ENCODE assay signal across 8 cellular contexts in genomic region chr22:45163417-45164216, GRCh38. TPM values are rescaled to one million over a fixed set of nuclear protein-coding genes. Genes with fewer than 3 reads are reported as not detected.
A peak's percentile ranks its signal among the peaks of the same experiment; 100 is the strongest.
DNase-seq lines count a peak whose midpoint lies in the region; TF ChIP-seq lines count a peak whose summit lies in the region.

TSS of gene NUP50 (plus strand) at chr22:45163925. CDS start at chr22:45168178, 4,253 bp downstream.

- H3K27ac Mint-ChIP-seq in H9 = peak within 1 kb of the TSS; percentile 91 to 97 (median 92)
- peak within 1 kb of the TSS; percentile 89 for H3K27ac Mint-ChIP-seq in neural progenitor cell

- H4K20me1 ChIP-seq in H9 (ENCODE audit: control insufficient read depth, insufficient read depth, insufficient read length) = no peaks in the 10 kb centered on the region
- H4K20me1 ChIP-seq in MM.1S (ENCODE audit: insufficient read depth, low read length) = peaks cover 12% of the 10 kb centered on the region; the same call in 1 of the 2 replicates
- H4K20me1 ChIP-seq in neural progenitor cell (ENCODE audit: low read depth) = peaks cover 31% of the 10 kb centered on the region

- no peak within 1 kb of the TSS for H2BK120ac ChIP-seq in H9 (ENCODE audit: low read depth, low read length, poor library complexity, severe bottlenecking)

- peaks cover 11% of the 10 kb centered on the region for H3K79me1 ChIP-seq in H9 (ENCODE audit: insufficient read depth, low read depth, low read length, poor library complexity, severe bottlenecking)

- peak within 1 kb of the TSS; percentile 83 for H3K14ac ChIP-seq in H9 (ENCODE audit: insufficient read depth, low read length)

- peaks cover 15% of the 10 kb centered on the region for H3K23me2 ChIP-seq in H9 (ENCODE audit: insufficient read length, low read depth, low read length, poor library complexity, severe bottlenecking)

- H3K56ac ChIP-seq in H9 (ENCODE audit: insufficient read length, low read depth, low read length) = no peak within 1 kb of the TSS

- no peak within 1 kb of the TSS for H3K27ac ChIP-seq in H9 (ENCODE audit: insufficient read length, low read depth, low read length)
- H3K27ac ChIP-seq in MM.1S (ENCODE audit: low read length) = peak within 1 kb of the TSS; percentile 65; the same call in 1 of the 2 replicates
- peak within 1 kb of the TSS; percentile 77 for H3K27ac ChIP-seq in neural progenitor cell

- H3K36me3 ChIP-seq in MM.1S (replicated peaks; ENCODE audit: insufficient read depth, low read length) = peaks cover 9% of the 10 kb centered on the region; the same call in 1 of the 2 replicates
- H3K36me3 ChIP-seq in neural progenitor cell = peaks cover 10% of the 10 kb centered on the region

- H3K79me2 ChIP-seq in H9 (ENCODE audit: insufficient read depth, low read length) (peaks cover 18% of the 10 kb centered on the region), MM.1S (ENCODE audit: low read length) (peaks cover 69% of the 10 kb centered on the region), neural progenitor cell (ENCODE audit: low read depth) (peaks cover 85% of the 10 kb centered on the region)

- peaks cover 25 to 40% of the 10 kb centered on the region in 2 experiments for H3K4me1 Mint-ChIP-seq in H9
- H3K4me1 Mint-ChIP-seq in neural progenitor cell = peaks cover 25% of the 10 kb centered on the region

- no peak within 1 kb of the TSS for H2BK5ac ChIP-seq in H9 (ENCODE audit: insufficient read length, low read length)

- WGBS in H9 (ENCODE audit: extremely low coverage, insufficient read length, low lambda C conversion rate) = no CpG with 5 or more reads among the region's 98 CpGs

- in situ Hi-C loops in G401 (cut with HindIII; ENCODE audit: low sequenced_read_pairs) = no loop called here

- H3K27me3 ChIP-seq in H9 (ENCODE audit: insufficient read depth, low read length) = no peaks in the 10 kb centered on the region
- no peaks in the 10 kb centered on the region for H3K27me3 ChIP-seq in MM.1S (replicated peaks; ENCODE audit: insufficient read depth, low read length)
- H3K27me3 ChIP-seq in neural progenitor cell = no peaks in the 10 kb centered on the region

- no peak within 1 kb of the TSS for H2AK5ac ChIP-seq in H9 (ENCODE audit: insufficient read length, low read length)

- H3K23ac ChIP-seq in H9 (ENCODE audit: insufficient read length, low read depth, low read length) = no peak within 1 kb of the TSS

- H3T11ph ChIP-seq in H9 (ENCODE audit: low read length) = no peak within 1 kb of the TSS

- H3K9me3 ChIP-seq in H9 (ENCODE audit: control insufficient read depth, low read depth, low read length) (no peaks in the 10 kb centered on the region), MM.1S (replicated peaks; ENCODE audit: insufficient read depth, low read length) (no peaks in the 10 kb centered on the region), neural progenitor cell (ENCODE audit: low read depth) (no peaks in the 10 kb centered on the region)

- no peak within 1 kb of the TSS for H4K91ac ChIP-seq in H9 (ENCODE audit: insufficient read length, low read depth, low read length)

- TF ChIP-seq CTCF in H9 (conservative IDR thresholded peaks at IDR 0.05) = 0 out of 3 replicates have a peak, but pooled peaks have one; percentile 13
- no peak for TF ChIP-seq CTCF in MM.1S (IDR thresholded peaks at IDR 0.05; ENCODE audit: low read length)
- no peak for TF ChIP-seq CTCF in foreskin fibroblast (IDR thresholded peaks at IDR 0.05; ENCODE audit: low read depth, low read length)
- no peak for TF ChIP-seq CTCF in neural progenitor cell (IDR thresholded peaks at IDR 0.05)

- no peak within 1 kb of the TSS for H4K5ac ChIP-seq in H9 (ENCODE audit: insufficient read length, low read depth, low read length)

- H3K4me1 ChIP-seq in H9 (ENCODE audit: insufficient read depth, low read length) = no peaks in the 10 kb centered on the region; the same call in none of the 2 replicates
- peaks cover 18% of the 10 kb centered on the region; the same call in 1 of the 2 replicates for H3K4me1 ChIP-seq in MM.1S (ENCODE audit: low read length)
- peaks cover 14% of the 10 kb centered on the region for H3K4me1 ChIP-seq in neural progenitor cell

- H2BK20ac ChIP-seq in H9 (ENCODE audit: low read depth, low read length, poor library complexity, severe bottlenecking) = no peak within 1 kb of the TSS

- no peak within 1 kb of the TSS for H2BK12ac ChIP-seq in H9 (ENCODE audit: insufficient read length, low read depth, low read length)

- H3K9me2 ChIP-seq in MM.1S (replicated peaks; ENCODE audit: insufficient read depth, low read length) = no peaks in the 10 kb centered on the region

- no peaks in the 10 kb centered on the region for H3K9me3 Mint-ChIP-seq in H9
- no peaks in the 10 kb centered on the region for H3K9me3 Mint-ChIP-seq in neural progenitor cell

- no peak within 1 kb of the TSS for H4K8ac ChIP-seq in H9 (replicated peaks; ENCODE audit: insufficient read length, low read depth, low read length)

- H2AFZ ChIP-seq in H9 (ENCODE audit: low read length) (no peak within 1 kb of the TSS), MM.1S (ENCODE audit: low read length) (peak within 1 kb of the TSS; percentile 93), neural progenitor cell (replicated peaks) (peak within 1 kb of the TSS; percentile 81)

- H3K4me3 Mint-ChIP-seq in H9 (peak within 1 kb of the TSS; percentile 88 to 99), neural progenitor cell (peak within 1 kb of the TSS; percentile 96)

- peaks cover 11 to 19% (median 18%) of the 10 kb centered on the region in 3 experiments for H3K36me3 Mint-ChIP-seq in H9 (ENCODE audit: insufficient read depth in 1 of 3, low read depth in 3 of 3)
- H3K36me3 Mint-ChIP-seq in neural progenitor cell = peaks cover 7% of the 10 kb centered on the region

- no peaks in the 10 kb centered on the region for H3K27me3 Mint-ChIP-seq in H9 (ENCODE audit: low read depth)
- no peaks in the 10 kb centered on the region for H3K27me3 Mint-ChIP-seq in neural progenitor cell (ENCODE audit: insufficient read depth, low read depth)

- H3K9ac ChIP-seq in H9 (ENCODE audit: extremely low read depth, insufficient read length, low read length) (peak within 1 kb of the TSS; percentile 77), MM.1S (ENCODE audit: low read length) (peak within 1 kb of the TSS; percentile 94), neural progenitor cell (peak within 1 kb of the TSS; percentile 86)

- DNase-seq in G401 (ENCODE audit: low spot score) (peak; percentile 90), H9 (peak; percentile 96), MM.1S (peak; percentile 98), SIG-M5 (lab: John Stamatoyannopoulos, UW) (peak; percentile 54), activated gamma-delta T cell (lab: John Stamatoyannopoulos, UW) (peak; percentile 97), foreskin fibroblast (peak; percentile 96 to 99), neural progenitor cell (ENCODE audit: low spot score) (peak; percentile 99), stromal cell of bone marrow (ENCODE audit: low read depth) (peak; percentile 89)

- H3K18ac ChIP-seq in H9 (ENCODE audit: insufficient read length, low read depth, low read length) = peak within 1 kb of the TSS; percentile 86

- H3F3A ChIP-seq in MM.1S (ENCODE audit: insufficient read depth, low read length) (no peaks in the 10 kb centered on the region), neural progenitor cell (ENCODE audit: low read depth) (peaks cover 15% of the 10 kb centered on the region)

- peak within 1 kb of the TSS; percentile 90 for H3K4me3 ChIP-seq in MM.1S (ENCODE audit: low read length)
- H3K4me3 ChIP-seq in foreskin fibroblast (ENCODE audit: low read depth in 1 of 2, low read length in 2 of 2) = peak within 1 kb of the TSS; percentile 78 to 79
- peak within 1 kb of the TSS; percentile 99 for H3K4me3 ChIP-seq in neural progenitor cell

- no peak within 1 kb of the TSS for H2BK15ac ChIP-seq in H9 (ENCODE audit: low read depth, low read length)

- H3K4me2 ChIP-seq in H9 (ENCODE audit: insufficient read depth, insufficient read length, low read length) (peak within 1 kb of the TSS; percentile 99), MM.1S (ENCODE audit: low read depth, low read length) (peak within 1 kb of the TSS; percentile 93), neural progenitor cell (peak within 1 kb of the TSS; percentile 89)

- H3K4ac ChIP-seq in H9 (ENCODE audit: low read depth, low read length) = no peak within 1 kb of the TSS

RNA-seq across cellular contexts. Expression of gene NUP50, which starts in this region (rescaled TPM):
- total RNA-seq in G401 (2014; rRNA removed; shearing (Covaris generic)) = 46.0 and 51.9 TPM in 2 replicates
- total RNA-seq in H9 (2021) (125 and 134 TPM in 2 replicates), neural progenitor cell (ENCODE audit: low replicate concordance) (87.2 and 96.8 TPM in 2 replicates)
